ENCODE assay signal across 8 cellular contexts in the genomic region with DNA sequence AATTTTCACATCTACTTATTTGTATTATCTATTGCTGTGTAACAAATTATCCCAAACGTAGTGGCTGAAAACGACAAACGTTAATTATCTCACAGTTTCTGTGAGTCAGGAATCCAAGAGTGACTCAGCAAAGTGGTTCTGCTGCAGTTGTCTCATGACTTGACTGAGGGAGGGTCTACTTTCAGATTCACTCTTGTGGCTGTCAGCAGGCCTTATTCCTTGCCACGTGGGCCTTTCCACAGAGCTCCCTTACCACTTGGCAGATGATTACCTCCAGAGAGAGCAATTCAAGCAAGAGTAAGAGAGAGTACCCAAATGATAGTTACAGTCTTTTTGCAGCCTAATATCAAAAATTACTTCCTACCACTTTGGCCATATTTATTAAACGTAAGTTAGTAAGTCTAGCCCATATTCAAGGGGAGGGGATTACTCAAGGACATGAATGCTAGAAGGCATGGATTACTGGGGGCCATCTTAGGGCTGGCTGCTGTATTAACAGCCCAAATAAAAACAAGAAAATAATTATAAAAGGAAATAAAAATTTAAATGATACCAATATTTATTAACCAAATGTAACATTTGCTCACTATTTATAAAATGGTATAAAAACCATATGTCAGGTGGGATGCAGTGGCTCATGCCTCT. TPM values are rescaled to one million over a fixed set of nuclear protein-coding genes. Genes with fewer than 3 reads are reported as not detected.
DNase-seq lines count a peak whose midpoint lies in the region; ATAC-seq and TF ChIP-seq lines count a peak whose summit lies in the region.

No MANE protein-coding gene starts in this region.

- H3K27ac Mint-ChIP-seq in chondrocyte (ENCODE audit: unreplicated experiment) = peak overlapping the region; percentile 92

- peaks cover 9% of the 10 kb centered on the region for H3K4me1 Mint-ChIP-seq in chondrocyte (ENCODE audit: low read depth)

- no peaks in the 10 kb centered on the region for H3K27me3 Mint-ChIP-seq in chondrocyte (ENCODE audit: low read depth)

- H3K79me2 ChIP-seq in MM.1S (ENCODE audit: low read length) = no peaks in the 10 kb centered on the region

- peaks cover 8% of the 10 kb centered on the region; the same call in 1 of the 2 replicates for H3F3A ChIP-seq in MM.1S (ENCODE audit: insufficient read depth, low read length)

- H3K4me1 ChIP-seq in MM.1S (ENCODE audit: low read length) = peaks cover 8% of the 10 kb centered on the region; the same call in 1 of the 2 replicates

- no peak overlapping the region for H3K4me2 ChIP-seq in MM.1S (ENCODE audit: low read depth, low read length)

- H2AFZ ChIP-seq in MM.1S (ENCODE audit: low read length) = no peak overlapping the region

- peak; percentile 87 for ATAC-seq in GM21619 (IDR thresholded peaks at IDR 0.05; ENCODE audit: unreplicated experiment)
- ATAC-seq in left lobe of liver = no peak

- no peaks in the 10 kb centered on the region for H3K36me3 ChIP-seq in MM.1S (replicated peaks; ENCODE audit: insufficient read depth, low read length)

- TF ChIP-seq CTCF in GM10266 (IDR thresholded peaks at IDR 0.05; ENCODE audit: control insufficient read depth, insufficient read depth, low read depth, missing control alignments) (no peak), MM.1S (IDR thresholded peaks at IDR 0.05; ENCODE audit: low read length) (no peak), chondrocyte (IDR thresholded peaks at IDR 0.05) (no peak), retinal pigment epithelial cell (conservative IDR thresholded peaks at IDR 0.05; ENCODE audit: low read depth, low read length) (no peak)

- no peak overlapping the region for H3K9ac ChIP-seq in MM.1S (ENCODE audit: low read length)

- H3K4me3 ChIP-seq in MM.1S (ENCODE audit: low read length) (no peak overlapping the region), retinal pigment epithelial cell (ENCODE audit: low read length) (no peak overlapping the region)

- no peaks in the 10 kb centered on the region for H3K9me3 ChIP-seq in MM.1S (replicated peaks; ENCODE audit: insufficient read depth, low read length)

- H3K36me3 Mint-ChIP-seq in chondrocyte (ENCODE audit: low read depth) = no peaks in the 10 kb centered on the region

- no peaks in the 10 kb centered on the region for H3K9me3 Mint-ChIP-seq in chondrocyte (ENCODE audit: low read depth)

- peak; percentile 22 for DNase-seq in GM10266 (ENCODE audit: extremely low spot score)
- peak; percentile 65 for DNase-seq in MM.1S
- no peak for DNase-seq in chondrocyte (ENCODE audit: low spot score)
- DNase-seq in retinal pigment epithelial cell (ENCODE audit: low read depth) = peak; percentile 48
- DNase-seq in NCI-H1092 treated with DMSO at 0.1 percent for 48 hours (lab: John Stamatoyannopoulos, UW) = no peak
- no peak for DNase-seq in NCI-H2029 treated with DMSO at 0.1 percent for 48 hours (lab: John Stamatoyannopoulos, UW)
- no peak for DNase-seq in left lobe of liver (ENCODE audit: low spot score)

- H4K20me1 ChIP-seq in MM.1S (ENCODE audit: insufficient read depth, low read length) = no peaks in the 10 kb centered on the region

- no peak overlapping the region for H3K27ac ChIP-seq in MM.1S (ENCODE audit: low read length)

- no peak overlapping the region for H3K4me3 Mint-ChIP-seq in chondrocyte (ENCODE audit: unreplicated experiment)

- no peaks in the 10 kb centered on the region for H3K9me2 ChIP-seq in MM.1S (replicated peaks; ENCODE audit: insufficient read depth, low read length)

- no peaks in the 10 kb centered on the region for H3K27me3 ChIP-seq in MM.1S (replicated peaks; ENCODE audit: insufficient read depth, low read length)

RNA-seq across cellular contexts. Expression of a gene that starts 48.7 kb away (rescaled TPM):
- 37.9 to 41.4 TPM (median 38.7 TPM) in 3 replicates for total RNA-seq in chondrocyte
- 19.9 TPM for total RNA-seq in left lobe of liver

RNA-seq across cellular contexts. Expression of a gene that starts 53.9 kb away (rescaled TPM):
- total RNA-seq in chondrocyte (7.8 to 12.2 TPM (median 8.4 TPM) in 3 replicates), left lobe of liver (3.6 TPM)

RNA-seq across cellular contexts. Expression of a gene that starts 54.5 kb away (rescaled TPM):
- total RNA-seq in chondrocyte (28.5 to 52.6 TPM (median 32.0 TPM) in 3 replicates), left lobe of liver (19.3 TPM)

Comparison
In these comparisons a context has a peak if more than half of its experiments do, and no peak if none do; other contexts are left out.
1. DNase-seq: peak in GM10266 (single experiment), MM.1S (single experiment) and retinal pigment epithelial cell (single experiment); none in chondrocyte (single experiment), NCI-H1092 treated with DMSO at 0.1 percent for 48 hours (single experiment), NCI-H2029 treated with DMSO at 0.1 percent for 48 hours (single experiment) and left lobe of liver (single experiment).